ENCODE assay signal across 8 cellular contexts in the genomic region with DNA sequence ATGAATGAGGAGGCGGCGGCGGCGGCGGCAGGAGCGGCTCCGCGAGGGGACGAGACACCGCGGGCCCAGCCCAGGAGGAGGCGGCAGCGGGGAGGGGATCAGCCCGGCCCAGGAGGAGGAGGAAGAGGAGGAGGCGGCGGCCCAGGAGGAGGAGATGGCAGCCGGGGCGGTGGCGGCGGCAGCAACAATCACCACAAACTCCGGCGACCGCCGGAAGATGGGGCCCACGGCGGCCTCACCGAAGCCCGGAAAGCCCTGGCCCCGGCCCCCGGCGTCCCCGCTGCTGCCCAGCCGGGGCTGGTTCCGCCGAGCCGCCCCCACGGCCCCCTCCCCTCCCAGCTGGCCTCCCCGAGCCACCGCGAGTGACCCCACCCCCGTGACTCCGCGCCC. TPM values are rescaled to one million over a fixed set of nuclear protein-coding genes. Genes with fewer than 3 reads are reported as not detected.
DNase-seq lines count a peak whose midpoint lies in the region; ATAC-seq and TF ChIP-seq lines count a peak whose summit lies in the region.
"Not testable (repeated sequence)": the region's sequence is repeated elsewhere in the genome, so short reads cannot be mapped to it uniquely, and the experiment has no call there.

No MANE protein-coding gene starts in this region.

- peaks cover 47% of the 10 kb centered on the region for H3K4me1 ChIP-seq in CD4-positive, alpha-beta memory T cell (ENCODE audit: insufficient read depth, low read length)
- peaks cover 25% of the 10 kb centered on the region for H3K4me1 ChIP-seq in Panc1 (ENCODE audit: control insufficient read depth, insufficient read depth, low read length)
- H3K4me1 ChIP-seq in mesodermal cell (ENCODE audit: control insufficient read depth, insufficient read depth, low read length, poor library complexity, severe bottlenecking): not testable (repeated sequence)

- not testable (repeated sequence) for TF ChIP-seq CTCF in Panc1 (IDR thresholded peaks at IDR 0.05); epithelial cell of esophagus (IDR thresholded peaks at IDR 0.05; ENCODE audit: insufficient read depth, low read depth, low read length, missing control alignments)

- intact Hi-C loops in CD4-positive, alpha-beta memory T cell (cut with micrococcal nuclease): loop anchor here (2.0 kb wide), 1 partner anchor 155 kb away; a partner anchor contains a TSS
- intact Hi-C loops in Panc1 (cut with micrococcal nuclease; ENCODE audit: unreplicated experiment): not testable (repeated sequence)

- POLR2A ChIA-PET in CD4-positive, alpha-beta memory T cell (lab: Charles Lee; ENCODE audit: partially characterized antibody): interaction anchor here (0.7 to 3.6 kb wide), 6 partner anchors 16 to 618 kb away, joined by 3 to 33 read pairs (median 4); a partner anchor contains a TSS
- POLR2A ChIA-PET in Panc1 (lab: Charles Lee): not testable (repeated sequence)

- peaks cover 4 to 15% of the 10 kb centered on the region in 2 donors for H3K36me3 Mint-ChIP-seq in CD4-positive, alpha-beta memory T cell

- H3K36me3 ChIP-seq in CD4-positive, alpha-beta memory T cell (ENCODE audit: insufficient read depth, low read length); Panc1 (ENCODE audit: control insufficient read depth, insufficient read depth, low read length); mesodermal cell (ENCODE audit: control insufficient read depth, insufficient read depth, low read length): not testable (repeated sequence)

- H3K9me3 ChIP-seq in CD4-positive, alpha-beta memory T cell (ENCODE audit: control insufficient read depth in 1 of 2, low read length in 2 of 2); Panc1 (ENCODE audit: control insufficient read depth, insufficient read depth, low read depth, low read length); mesodermal cell (ENCODE audit: control insufficient read depth, low read length): not testable (repeated sequence)

- H3K4me3 Mint-ChIP-seq in CD4-positive, alpha-beta memory T cell: peak overlapping the region in 7 of 8 donors; percentile 44 to 82 (median 61)

- not testable (repeated sequence) for H3K27me3 Mint-ChIP-seq in CD4-positive, alpha-beta memory T cell

- H3K4me1 Mint-ChIP-seq in CD4-positive, alpha-beta memory T cell: peaks cover 33 to 54% (median 41%) of the 10 kb centered on the region in 4 donors

- not testable (repeated sequence) for H3K9me3 Mint-ChIP-seq in CD4-positive, alpha-beta memory T cell

- peak overlapping the region; percentile 74 for H3K27ac ChIP-seq in CD4-positive, alpha-beta memory T cell (ENCODE audit: low read depth, low read length)
- not testable (repeated sequence) for H3K27ac ChIP-seq in Panc1 (ENCODE audit: low read length)
- peak overlapping the region; percentile 68 for H3K27ac ChIP-seq in mesodermal cell (ENCODE audit: low read depth, low read length, severe bottlenecking)

- not testable (repeated sequence) for H3K27me3 ChIP-seq in CD4-positive, alpha-beta memory T cell (ENCODE audit: insufficient read depth, low read length); Panc1 (ENCODE audit: control insufficient read depth, insufficient read depth, low read length)

- H3K27ac Mint-ChIP-seq in CD4-positive, alpha-beta memory T cell: peak overlapping the region in 3 of 7 donors; percentile 18 to 95 (median 61)

- ATAC-seq in GM21381 (IDR thresholded peaks at IDR 0.05; ENCODE audit: unreplicated experiment) (peak; percentile 44), HG03442 (IDR thresholded peaks at IDR 0.05; ENCODE audit: unreplicated experiment) (peak; percentile 54), Panc1 (peak; percentile 90)

- WGBS in mesodermal cell (ENCODE audit: insufficient coverage in 2 of 2), 2 experiments: 0% methylated on average over 1 to 12 of the region's 43 CpGs

- not testable (repeated sequence) for BruUV-seq in Panc1 (replicated peaks; lab: Mats Ljungman, UMichigan)

- peak; percentile 71 to 80 (median 77) for DNase-seq in CD4-positive, alpha-beta memory T cell
- DNase-seq in Panc1 (ENCODE audit: low read depth, low spot score): not testable (repeated sequence)
- peak; percentile 42 for DNase-seq in activated T-cell treated with anti-CD3 and anti-CD28 coated beads for 1 hour (ENCODE audit: low read depth)
- peak; percentile 68 for DNase-seq in epithelial cell of esophagus (ENCODE audit: low read depth)
- DNase-seq in stimulated activated CD4-positive, alpha-beta T cell treated with anti-CD3 and anti-CD28 coated beads, TNF-alpha, amount 100 ng/mL, for 4 hours (ENCODE audit: low read depth in 3 of 3): peak; percentile 30 to 56 (median 43)

- H3K4me3 ChIP-seq in CD4-positive, alpha-beta memory T cell (ENCODE audit: low read length in 2 of 2): not testable (repeated sequence)
- peak overlapping the region in 1 of 2 experiments; percentile 96; a peak in 2 of 4 replicates for H3K4me3 ChIP-seq in Panc1 (ENCODE audit: low read depth in 2 of 2, low read length in 2 of 2)
- peak overlapping the region; percentile 28 for H3K4me3 ChIP-seq in epithelial cell of esophagus (ENCODE audit: low read length)
- peak overlapping the region; percentile 52 for H3K4me3 ChIP-seq in mesodermal cell (ENCODE audit: extremely low read depth, insufficient read depth, low read length, poor library complexity, severe bottlenecking)

- CTCF ChIA-PET in CD4-positive, alpha-beta memory T cell (lab: Charles Lee; ENCODE audit: partially characterized antibody); Panc1 (lab: Charles Lee): not testable (repeated sequence)

- in situ Hi-C loops in Panc1 (cut with HindIII; ENCODE audit: low pct_unique_long_range_greater_than_20kb, low sequenced_read_pairs): not testable (repeated sequence)

RNA-seq across cellular contexts. Expression of a gene that starts 0.5 kb away (rescaled TPM):
- total RNA-seq in CD4-positive, alpha-beta memory T cell: 10 to 100 TPM; 42.0 to 45.1 TPM
- 10 to 100 TPM; 31.0 to 42.7 TPM for polyA plus RNA-seq in CD4-positive, alpha-beta memory T cell
- total RNA-seq in Panc1 (2021; ENCODE audit: unreplicated experiment): 60.8 TPM
- 37.2 TPM for polyA plus RNA-seq in Panc1 (2012; ENCODE audit: insufficient read length)
- 63.2 TPM for polyA plus RNA-seq in mesodermal cell (2013, experiment 1 of 2)
- 64.6 TPM for polyA plus RNA-seq in mesodermal cell (2013, experiment 2 of 2)

RNA-seq across cellular contexts. Expression of a gene that starts 29.3 kb away (rescaled TPM):
- 10 to 100 TPM; 50.0 to 51.3 TPM for total RNA-seq in CD4-positive, alpha-beta memory T cell
- 100 to 1,000 TPM; 167 to 233 TPM for polyA plus RNA-seq in CD4-positive, alpha-beta memory T cell
- total RNA-seq in Panc1 (2021; ENCODE audit: unreplicated experiment): 105 TPM
- polyA plus RNA-seq in Panc1 (2012; ENCODE audit: insufficient read length): 125 TPM
- 125 TPM for polyA plus RNA-seq in mesodermal cell (2013, experiment 1 of 2)
- 147 TPM for polyA plus RNA-seq in mesodermal cell (2013, experiment 2 of 2)

RNA-seq across cellular contexts. Expression of a gene that starts 53.1 kb away (rescaled TPM):
- 10 to 100 TPM; 22.5 to 23.2 TPM for total RNA-seq in CD4-positive, alpha-beta memory T cell
- 10 to 100 TPM; 11.2 to 15.3 TPM for polyA plus RNA-seq in CD4-positive, alpha-beta memory T cell
- total RNA-seq in Panc1 (2021; ENCODE audit: unreplicated experiment): 37.8 TPM
- 10.0 TPM for polyA plus RNA-seq in Panc1 (2012; ENCODE audit: insufficient read length)
- 23.4 TPM for polyA plus RNA-seq in mesodermal cell (2013, experiment 1 of 2)
- 21.4 TPM for polyA plus RNA-seq in mesodermal cell (2013, experiment 2 of 2)
